In genomic region chr18:79449551-79450288, GRCh38 we compare ENCODE assay signal across 27 cellular contexts.
"Had no signal": no experiment of that assay in that cellular context is flagged by ENCODE, and none has a peak within 500 bp of the region (broad histone marks: within the 10 kb centered on the region; RNA-seq: fewer than 3 reads in every experiment).

No MANE protein-coding gene starts in this region.

- H3K4me3 Mint-ChIP-seq: activated CD4-positive, alpha-beta T cell treated with anti-CD3 and anti-CD28 coated beads, Interleukin-2, amount 10 ng/mL, durations not matched to agents 7 days and 5 days; activated CD8-positive, alpha-beta T cell treated with anti-CD3 and anti-CD28 coated beads for 36 hours; activated naive CD8-positive, alpha-beta T cell treated with anti-CD3 and anti-CD28 coated beads, Interleukin-2, amount 10 ng/mL, durations not matched to agents 7 days and 5 days; endodermal cell; type B pancreatic cell had no signal

- H3K9me3 Mint-ChIP-seq: activated CD4-positive, alpha-beta T cell treated with anti-CD3 and anti-CD28 coated beads, Interleukin-2, amount 10 ng/mL, durations not matched to agents 7 days and 5 days; activated CD8-positive, alpha-beta T cell treated with anti-CD3 and anti-CD28 coated beads for 36 hours; activated naive CD8-positive, alpha-beta T cell treated with anti-CD3 and anti-CD28 coated beads, Interleukin-2, amount 10 ng/mL, durations not matched to agents 7 days and 5 days; endodermal cell; type B pancreatic cell had no signal

- FAIRE-seq: astrocyte, islet of Langerhans, small intestine had no signal

- DNase-seq: activated CD4-positive, alpha-beta T cell treated with anti-CD3 and anti-CD28 coated beads, Interleukin-2, amount 10 ng/mL, durations not matched to agents 7 days and 5 days; activated CD8-positive, alpha-beta T cell treated with anti-CD3 and anti-CD28 coated beads for 36 hours; activated naive CD4-positive, alpha-beta T cell treated with Interleukin-2 at 50 U/mL for 16 hours; activated naive CD8-positive, alpha-beta T cell treated with anti-CD3 and anti-CD28 coated beads, Interleukin-2, amount 10 ng/mL, durations not matched to agents 7 days and 5 days; activated T-cell treated with anti-CD3 and anti-CD28 coated beads, Interleukin-2, amount 50 U/mL, for 48 hours; amniotic stem cell; brain microvascular endothelial cell; endodermal cell; foreskin keratinocyte; left lung; lower lobe of right lung; mucosa of descending colon; occipital lobe; psoas muscle; sigmoid colon; small intestine; stimulated activated CD4-positive, alpha-beta T cell treated with anti-CD3 and anti-CD28 coated beads, Interleukin-1b, Interleukin-23, amount 100 ng/mL, for 48 hours; stimulated activated CD4-positive, alpha-beta T cell treated with anti-CD3 and anti-CD28 coated beads, Interleukin-4, amount 100 ng/mL, for 4 hours; stimulated activated CD8-positive, alpha-beta memory T cell treated with anti-CD3 and anti-CD28 coated beads, Interleukin-4, amount 100 ng/mL, for 48 hours; stimulated activated naive CD4-positive, alpha-beta T cell; T1000; uterus; WERI-Rb-1 had no signal

- H3K4me1 Mint-ChIP-seq: activated naive CD8-positive, alpha-beta T cell treated with anti-CD3 and anti-CD28 coated beads, Interleukin-2, amount 10 ng/mL, durations not matched to agents 7 days and 5 days had no signal

- H3K36me3 Mint-ChIP-seq: activated naive CD8-positive, alpha-beta T cell treated with anti-CD3 and anti-CD28 coated beads, Interleukin-2, amount 10 ng/mL, durations not matched to agents 7 days and 5 days; type B pancreatic cell had no signal

- ATAC-seq: activated CD4-positive, CD25-positive, alpha-beta regulatory T cell treated with anti-CD3 and anti-CD28 coated beads, Interleukin-2, amount 50 U/mL, for 24 hours; activated CD8-positive, alpha-beta T cell treated with anti-CD3 and anti-CD28 coated beads for 36 hours; foreskin keratinocyte; left lung; lower lobe of right lung; mucosa of descending colon; psoas muscle had no signal

- H3K27ac Mint-ChIP-seq: activated CD4-positive, alpha-beta T cell treated with anti-CD3 and anti-CD28 coated beads, Interleukin-2, amount 10 ng/mL, durations not matched to agents 7 days and 5 days; activated CD8-positive, alpha-beta T cell treated with anti-CD3 and anti-CD28 coated beads for 36 hours; activated naive CD8-positive, alpha-beta T cell treated with anti-CD3 and anti-CD28 coated beads, Interleukin-2, amount 10 ng/mL, durations not matched to agents 7 days and 5 days; endodermal cell; type B pancreatic cell had no signal

- H3K27me3 Mint-ChIP-seq: activated CD4-positive, alpha-beta T cell treated with anti-CD3 and anti-CD28 coated beads, Interleukin-2, amount 10 ng/mL, durations not matched to agents 7 days and 5 days; activated CD8-positive, alpha-beta T cell treated with anti-CD3 and anti-CD28 coated beads for 36 hours; activated naive CD8-positive, alpha-beta T cell treated with anti-CD3 and anti-CD28 coated beads, Interleukin-2, amount 10 ng/mL, durations not matched to agents 7 days and 5 days; type B pancreatic cell had no signal
